In the genomic region with DNA sequence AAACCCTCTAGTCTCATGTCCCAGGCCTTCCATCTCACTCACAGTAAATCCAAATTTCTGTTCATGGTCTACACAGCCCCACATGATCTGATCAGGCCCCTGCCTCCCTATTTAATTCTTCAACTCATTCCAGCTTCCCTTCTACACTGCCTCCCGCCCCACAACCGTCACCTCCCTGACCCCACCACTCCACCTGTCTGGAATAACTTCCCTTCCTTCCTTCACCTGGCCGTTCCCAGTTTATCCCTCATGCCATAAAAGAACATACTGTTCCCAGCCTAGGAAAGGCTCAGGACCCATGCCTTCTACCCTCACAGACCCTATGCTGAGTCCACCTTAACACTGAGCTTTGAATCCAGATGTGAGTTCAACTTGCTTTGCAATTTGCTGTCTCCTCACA, we compare ENCODE assay signal across 1 cellular context.
TF ChIP-seq lines count a peak whose summit lies in the region.

No MANE protein-coding gene starts in this region.

TF ChIP-seq in GM23338, 12 proteins besides CTCF, POLR2A, EP300 and RAD21:
- TF ChIP-seq, protein P1, sequence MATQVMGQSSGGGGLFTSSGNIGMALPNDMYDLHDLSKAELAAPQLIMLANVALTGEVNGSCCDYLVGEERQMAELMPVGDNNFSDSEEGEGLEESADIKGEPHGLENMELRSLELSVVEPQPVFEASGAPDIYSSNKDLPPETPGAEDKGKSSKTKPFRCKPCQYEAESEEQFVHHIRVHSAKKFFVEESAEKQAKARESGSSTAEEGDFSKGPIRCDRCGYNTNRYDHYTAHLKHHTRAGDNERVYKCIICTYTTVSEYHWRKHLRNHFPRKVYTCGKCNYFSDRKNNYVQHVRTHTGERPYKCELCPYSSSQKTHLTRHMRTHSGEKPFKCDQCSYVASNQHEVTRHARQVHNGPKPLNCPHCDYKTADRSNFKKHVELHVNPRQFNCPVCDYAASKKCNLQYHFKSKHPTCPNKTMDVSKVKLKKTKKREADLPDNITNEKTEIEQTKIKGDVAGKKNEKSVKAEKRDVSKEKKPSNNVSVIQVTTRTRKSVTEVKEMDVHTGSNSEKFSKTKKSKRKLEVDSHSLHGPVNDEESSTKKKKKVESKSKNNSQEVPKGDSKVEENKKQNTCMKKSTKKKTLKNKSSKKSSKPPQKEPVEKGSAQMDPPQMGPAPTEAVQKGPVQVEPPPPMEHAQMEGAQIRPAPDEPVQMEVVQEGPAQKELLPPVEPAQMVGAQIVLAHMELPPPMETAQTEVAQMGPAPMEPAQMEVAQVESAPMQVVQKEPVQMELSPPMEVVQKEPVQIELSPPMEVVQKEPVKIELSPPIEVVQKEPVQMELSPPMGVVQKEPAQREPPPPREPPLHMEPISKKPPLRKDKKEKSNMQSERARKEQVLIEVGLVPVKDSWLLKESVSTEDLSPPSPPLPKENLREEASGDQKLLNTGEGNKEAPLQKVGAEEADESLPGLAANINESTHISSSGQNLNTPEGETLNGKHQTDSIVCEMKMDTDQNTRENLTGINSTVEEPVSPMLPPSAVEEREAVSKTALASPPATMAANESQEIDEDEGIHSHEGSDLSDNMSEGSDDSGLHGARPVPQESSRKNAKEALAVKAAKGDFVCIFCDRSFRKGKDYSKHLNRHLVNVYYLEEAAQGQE (IDR thresholded peaks at IDR 0.05; ENCODE audit: unreplicated experiment): no peak
- TF ChIP-seq, protein P2, sequence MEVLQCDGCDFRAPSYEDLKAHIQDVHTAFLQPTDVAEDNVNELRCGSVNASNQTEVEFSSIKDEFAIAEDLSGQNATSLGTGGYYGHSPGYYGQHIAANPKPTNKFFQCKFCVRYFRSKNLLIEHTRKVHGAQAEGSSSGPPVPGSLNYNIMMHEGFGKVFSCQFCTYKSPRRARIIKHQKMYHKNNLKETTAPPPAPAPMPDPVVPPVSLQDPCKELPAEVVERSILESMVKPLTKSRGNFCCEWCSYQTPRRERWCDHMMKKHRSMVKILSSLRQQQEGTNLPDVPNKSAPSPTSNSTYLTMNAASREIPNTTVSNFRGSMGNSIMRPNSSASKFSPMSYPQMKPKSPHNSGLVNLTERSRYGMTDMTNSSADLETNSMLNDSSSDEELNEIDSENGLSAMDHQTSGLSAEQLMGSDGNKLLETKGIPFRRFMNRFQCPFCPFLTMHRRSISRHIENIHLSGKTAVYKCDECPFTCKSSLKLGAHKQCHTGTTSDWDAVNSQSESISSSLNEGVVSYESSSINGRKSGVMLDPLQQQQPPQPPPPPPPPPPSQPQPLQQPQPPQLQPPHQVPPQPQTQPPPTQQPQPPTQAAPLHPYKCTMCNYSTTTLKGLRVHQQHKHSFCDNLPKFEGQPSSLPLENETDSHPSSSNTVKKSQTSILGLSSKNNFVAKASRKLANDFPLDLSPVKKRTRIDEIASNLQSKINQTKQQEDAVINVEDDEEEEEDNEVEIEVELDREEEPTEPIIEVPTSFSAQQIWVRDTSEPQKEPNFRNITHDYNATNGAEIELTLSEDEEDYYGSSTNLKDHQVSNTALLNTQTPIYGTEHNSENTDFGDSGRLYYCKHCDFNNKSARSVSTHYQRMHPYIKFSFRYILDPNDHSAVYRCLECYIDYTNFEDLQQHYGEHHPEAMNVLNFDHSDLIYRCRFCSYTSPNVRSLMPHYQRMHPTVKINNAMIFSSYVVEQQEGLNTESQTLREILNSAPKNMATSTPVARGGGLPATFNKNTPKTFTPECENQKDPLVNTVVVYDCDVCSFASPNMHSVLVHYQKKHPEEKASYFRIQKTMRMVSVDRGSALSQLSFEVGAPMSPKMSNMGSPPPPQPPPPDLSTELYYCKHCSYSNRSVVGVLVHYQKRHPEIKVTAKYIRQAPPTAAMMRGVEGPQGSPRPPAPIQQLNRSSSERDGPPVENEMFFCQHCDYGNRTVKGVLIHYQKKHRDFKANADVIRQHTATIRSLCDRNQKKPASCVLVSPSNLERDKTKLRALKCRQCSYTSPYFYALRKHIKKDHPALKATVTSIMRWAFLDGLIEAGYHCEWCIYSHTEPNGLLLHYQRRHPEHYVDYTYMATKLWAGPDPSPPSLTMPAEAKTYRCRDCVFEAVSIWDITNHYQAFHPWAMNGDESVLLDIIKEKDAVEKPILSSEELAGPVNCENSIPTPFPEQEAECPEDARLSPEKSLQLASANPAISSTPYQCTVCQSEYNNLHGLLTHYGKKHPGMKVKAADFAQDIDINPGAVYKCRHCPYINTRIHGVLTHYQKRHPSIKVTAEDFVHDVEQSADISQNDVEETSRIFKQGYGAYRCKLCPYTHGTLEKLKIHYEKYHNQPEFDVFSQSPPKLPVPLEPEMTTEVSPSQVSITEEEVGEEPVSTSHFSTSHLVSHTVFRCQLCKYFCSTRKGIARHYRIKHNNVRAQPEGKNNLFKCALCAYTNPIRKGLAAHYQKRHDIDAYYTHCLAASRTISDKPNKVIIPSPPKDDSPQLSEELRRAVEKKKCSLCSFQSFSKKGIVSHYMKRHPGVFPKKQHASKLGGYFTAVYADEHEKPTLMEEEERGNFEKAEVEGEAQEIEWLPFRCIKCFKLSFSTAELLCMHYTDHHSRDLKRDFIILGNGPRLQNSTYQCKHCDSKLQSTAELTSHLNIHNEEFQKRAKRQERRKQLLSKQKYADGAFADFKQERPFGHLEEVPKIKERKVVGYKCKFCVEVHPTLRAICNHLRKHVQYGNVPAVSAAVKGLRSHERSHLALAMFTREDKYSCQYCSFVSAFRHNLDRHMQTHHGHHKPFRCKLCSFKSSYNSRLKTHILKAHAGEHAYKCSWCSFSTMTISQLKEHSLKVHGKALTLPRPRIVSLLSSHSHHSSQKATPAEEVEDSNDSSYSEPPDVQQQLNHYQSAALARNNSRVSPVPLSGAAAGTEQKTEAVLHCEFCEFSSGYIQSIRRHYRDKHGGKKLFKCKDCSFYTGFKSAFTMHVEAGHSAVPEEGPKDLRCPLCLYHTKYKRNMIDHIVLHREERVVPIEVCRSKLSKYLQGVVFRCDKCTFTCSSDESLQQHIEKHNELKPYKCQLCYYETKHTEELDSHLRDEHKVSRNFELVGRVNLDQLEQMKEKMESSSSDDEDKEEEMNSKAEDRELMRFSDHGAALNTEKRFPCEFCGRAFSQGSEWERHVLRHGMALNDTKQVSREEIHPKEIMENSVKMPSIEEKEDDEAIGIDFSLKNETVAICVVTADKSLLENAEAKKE (CRISPR knock-in tag; IDR thresholded peaks at IDR 0.05): no peak
- TF ChIP-seq EZH2 (IDR thresholded peaks at IDR 0.05; ENCODE audit: low read depth, unreplicated experiment) (no peak), JUNB (IDR thresholded peaks at IDR 0.05; ENCODE audit: unreplicated experiment) (no peak), EZH2phosphoT487 (IDR thresholded peaks at IDR 0.05; ENCODE audit: unreplicated experiment) (no peak), POLR2AphosphoS5 (IDR thresholded peaks at IDR 0.05; ENCODE audit: low read depth) (no peak), ZNF331 (CRISPR knock-in tag; IDR thresholded peaks at IDR 0.05; ENCODE audit: low read depth) (no peak), NANOG (IDR thresholded peaks at IDR 0.05; ENCODE audit: borderline replicate concordance) (no peak), CREB1 (CRISPR knock-in tag; IDR thresholded peaks at IDR 0.05; ENCODE audit: low read depth) (no peak), ZNF114 (CRISPR knock-in tag; IDR thresholded peaks at IDR 0.05) (no peak), STAT1 (IDR thresholded peaks at IDR 0.05; ENCODE audit: unreplicated experiment) (no peak)
